16 cellular contexts compared by ENCODE assay signal in genomic region chr22:38745676-38746460, GRCh38. TPM values are rescaled to one million over a fixed set of nuclear protein-coding genes. Genes with fewer than 3 reads are reported as not detected.
A peak's percentile ranks its signal among the peaks of the same experiment; 100 is the strongest.
DNase-seq lines count a peak whose midpoint lies in the region; ATAC-seq and TF ChIP-seq lines count a peak whose summit lies in the region.
"Had no signal": no experiment of that assay in that cellular context is flagged by ENCODE, and none has a peak within 500 bp of the region (broad histone marks: within the 10 kb centered on the region; RNA-seq: fewer than 3 reads in every experiment).

No MANE protein-coding gene starts in this region.

- H3K4me3 Mint-ChIP-seq in activated CD4-positive, alpha-beta memory T cell treated with anti-CD3 and anti-CD28 coated beads for 36 hours = no peak overlapping the region
- no peak overlapping the region for H3K4me3 Mint-ChIP-seq in activated CD4-positive, alpha-beta memory T cell treated with anti-CD3 and anti-CD28 coated beads, Interleukin-2, amount 10 ng/mL, durations not matched to agents 7 days and 5 days
- H3K4me3 Mint-ChIP-seq in naive thymus-derived CD4-positive, alpha-beta T cell = no peak overlapping the region
- H3K4me3 Mint-ChIP-seq: activated B cell treated with CpG ODN at 0.5 μM for 24 hours had no signal

- no peak for ATAC-seq in naive thymus-derived CD4-positive, alpha-beta T cell
- no peak for ATAC-seq in GM21526 (IDR thresholded peaks at IDR 0.05; ENCODE audit: low FRiP score, unreplicated experiment)
- ATAC-seq in GM21367 (IDR thresholded peaks at IDR 0.05; ENCODE audit: unreplicated experiment) = no peak
- ATAC-seq: left cardiac atrium, Panc1 had no signal

- H3K27ac ChIP-seq in RWPE1 = peak overlapping the region; percentile 11; the same call in 1 of the 2 replicates
- peak overlapping the region; percentile 9 for H3K27ac ChIP-seq in naive thymus-derived CD4-positive, alpha-beta T cell (ENCODE audit: low read depth, low read length)
- H3K27ac ChIP-seq: prostate gland had no signal

- H3K4me1 ChIP-seq in naive thymus-derived CD4-positive, alpha-beta T cell (ENCODE audit: control insufficient read depth in 2 of 2, insufficient read depth in 2 of 2, low read length in 2 of 2) = peaks cover 33 to 38% of the 10 kb centered on the region in 2 donors

- H3K27ac Mint-ChIP-seq in activated CD4-positive, alpha-beta memory T cell treated with anti-CD3 and anti-CD28 coated beads for 36 hours = peak overlapping the region; percentile 54
- H3K27ac Mint-ChIP-seq in activated CD4-positive, alpha-beta memory T cell treated with anti-CD3 and anti-CD28 coated beads, Interleukin-2, amount 10 ng/mL, durations not matched to agents 7 days and 5 days = no peak overlapping the region
- peak overlapping the region in 6 of 9 donors; percentile 38 to 81 (median 56) for H3K27ac Mint-ChIP-seq in naive thymus-derived CD4-positive, alpha-beta T cell

- no peak for DNase-seq in activated CD4-positive, alpha-beta memory T cell treated with anti-CD3 and anti-CD28 coated beads for 36 hours
- DNase-seq in activated CD4-positive, alpha-beta memory T cell treated with anti-CD3 and anti-CD28 coated beads, Interleukin-2, amount 10 ng/mL, durations not matched to agents 7 days and 5 days = no peak
- peak; percentile 87 for DNase-seq in DMS53 (lab: John Stamatoyannopoulos, UW)
- DNase-seq in RWPE1 (ENCODE audit: low spot score) = no peak
- DNase-seq in naive thymus-derived CD4-positive, alpha-beta T cell = no peak
- no peak for DNase-seq in 8988T
- DNase-seq: activated B cell treated with CpG ODN at 0.5 μM for 24 hours; amniotic stem cell; DMS 273 treated with DMSO at 0.1 percent for 48 hours; left cardiac atrium; NCI-H524; stimulated activated CD4-positive, alpha-beta T cell treated with anti-CD3 and anti-CD28 coated beads, Interleukin-15, amount 100 ng/mL, for 24 hours had no signal

- H3K4me1 Mint-ChIP-seq in activated CD4-positive, alpha-beta memory T cell treated with anti-CD3 and anti-CD28 coated beads for 36 hours (ENCODE audit: low read depth) = peaks cover 16% of the 10 kb centered on the region
- H3K4me1 Mint-ChIP-seq in activated CD4-positive, alpha-beta memory T cell treated with anti-CD3 and anti-CD28 coated beads, Interleukin-2, amount 10 ng/mL, durations not matched to agents 7 days and 5 days = peaks cover 48% of the 10 kb centered on the region
- H3K4me1 Mint-ChIP-seq in naive thymus-derived CD4-positive, alpha-beta T cell = peaks cover 13 to 64% (median 35%) of the 10 kb centered on the region in 7 donors

- CTCF ChIA-PET in activated CD4-positive, alpha-beta memory T cell treated with anti-CD3 and anti-CD28 coated beads for 36 hours (lab: Charles Lee) = interaction anchor here (0.9 to 1.8 kb wide), 3 partner anchors 12 to 21 kb away, joined by 4 to 9 read pairs (median 5); no protein-coding TSS in a partner anchor
- CTCF ChIA-PET in activated CD4-positive, alpha-beta memory T cell treated with anti-CD3 and anti-CD28 coated beads, Interleukin-2, amount 10 ng/mL, durations not matched to agents 7 days and 5 days (lab: Charles Lee) = interaction anchor here (1.1 to 2.7 kb wide), 3 partner anchors 12 to 23 kb away, joined by 3 to 16 read pairs (median 3); no protein-coding TSS in a partner anchor
- CTCF ChIA-PET in RWPE1 (lab: Yijun Ruan, JAX) = interaction anchor here (0.6 to 1.2 kb wide), 2 partner anchors 12 to 403 kb away, joined by 3 to 5 read pairs; no protein-coding TSS in a partner anchor
- CTCF ChIA-PET in naive thymus-derived CD4-positive, alpha-beta T cell (lab: Charles Lee) = interaction anchor here (1.2 to 1.5 kb wide), 3 partner anchors 13 to 21 kb away, joined by 3 to 6 read pairs (median 3); no protein-coding TSS in a partner anchor

- H3K27me3 ChIP-seq in naive thymus-derived CD4-positive, alpha-beta T cell (ENCODE audit: control insufficient read depth in 2 of 2, insufficient read depth in 2 of 2, low read length in 2 of 2) = no peaks in the 10 kb centered on the region

- H3K9me3 ChIP-seq in naive thymus-derived CD4-positive, alpha-beta T cell (ENCODE audit: control insufficient read depth in 2 of 3, low read length in 3 of 3) = no peaks in the 10 kb centered on the region
- H3K9me3 ChIP-seq: prostate gland had no signal

- POLR2A ChIA-PET in activated CD4-positive, alpha-beta memory T cell treated with anti-CD3 and anti-CD28 coated beads for 36 hours (lab: Charles Lee) = no interaction called here
- POLR2A ChIA-PET in activated CD4-positive, alpha-beta memory T cell treated with anti-CD3 and anti-CD28 coated beads, Interleukin-2, amount 10 ng/mL, durations not matched to agents 7 days and 5 days (lab: Charles Lee) = interaction anchor here (1.3 to 17.0 kb wide), 4 partner anchors 10 to 46 kb away, joined by 4 to 479 read pairs (median 8); partner anchors contain the start of genes JOSD1 and SUN2
- POLR2A ChIA-PET in RWPE1 (lab: Yijun Ruan, JAX; ENCODE audit: low non-redundant PET) = no interaction called here
- POLR2A ChIA-PET in naive thymus-derived CD4-positive, alpha-beta T cell (lab: Charles Lee) = interaction anchor here (0.7 to 33.7 kb wide), 6 partner anchors 6 to 97 kb away, joined by 3 to 1007 read pairs (median 4); partner anchors contain the start of gene SUN2

- no peak overlapping the region for H3K4me3 ChIP-seq in naive thymus-derived CD4-positive, alpha-beta T cell (ENCODE audit: low read length)
- H3K4me3 ChIP-seq: prostate gland had no signal

- H3K36me3 Mint-ChIP-seq in activated CD4-positive, alpha-beta memory T cell treated with anti-CD3 and anti-CD28 coated beads for 36 hours = peaks cover 67% of the 10 kb centered on the region
- H3K36me3 Mint-ChIP-seq in activated CD4-positive, alpha-beta memory T cell treated with anti-CD3 and anti-CD28 coated beads, Interleukin-2, amount 10 ng/mL, durations not matched to agents 7 days and 5 days (ENCODE audit: low read depth) = peaks cover 93% of the 10 kb centered on the region
- peaks cover 4 to 43% (median 26%) of the 10 kb centered on the region in 5 donors for H3K36me3 Mint-ChIP-seq in naive thymus-derived CD4-positive, alpha-beta T cell

- peaks cover 66 to 98% (median 92%) of the 10 kb centered on the region in 3 experiments for H3K36me3 ChIP-seq in naive thymus-derived CD4-positive, alpha-beta T cell (ENCODE audit: control insufficient read depth in 2 of 3, insufficient read depth in 3 of 3, low read length in 3 of 3)

- TF ChIP-seq CTCF in RWPE1 (conservative IDR thresholded peaks at IDR 0.05; ENCODE audit: low read depth) = no peak

- H3K27me3 Mint-ChIP-seq in activated CD4-positive, alpha-beta memory T cell treated with anti-CD3 and anti-CD28 coated beads for 36 hours = no peaks in the 10 kb centered on the region
- H3K27me3 Mint-ChIP-seq in activated CD4-positive, alpha-beta memory T cell treated with anti-CD3 and anti-CD28 coated beads, Interleukin-2, amount 10 ng/mL, durations not matched to agents 7 days and 5 days = no peaks in the 10 kb centered on the region
- no peaks in the 10 kb centered on the region for H3K27me3 Mint-ChIP-seq in naive thymus-derived CD4-positive, alpha-beta T cell
- H3K27me3 Mint-ChIP-seq: activated B cell treated with CpG ODN at 0.5 μM for 24 hours had no signal

- no peaks in the 10 kb centered on the region for H3K9me3 Mint-ChIP-seq in activated CD4-positive, alpha-beta memory T cell treated with anti-CD3 and anti-CD28 coated beads for 36 hours
- H3K9me3 Mint-ChIP-seq in activated CD4-positive, alpha-beta memory T cell treated with anti-CD3 and anti-CD28 coated beads, Interleukin-2, amount 10 ng/mL, durations not matched to agents 7 days and 5 days = no peaks in the 10 kb centered on the region
- peaks cover 0 to 1% (median 0%) of the 10 kb centered on the region in 11 donors for H3K9me3 Mint-ChIP-seq in naive thymus-derived CD4-positive, alpha-beta T cell
- H3K9me3 Mint-ChIP-seq: activated B cell treated with CpG ODN at 0.5 μM for 24 hours had no signal

- intact Hi-C loops in activated CD4-positive, alpha-beta memory T cell treated with anti-CD3 and anti-CD28 coated beads for 36 hours (cut with micrococcal nuclease) = no loop called here
- intact Hi-C loops in naive thymus-derived CD4-positive, alpha-beta T cell (cut with micrococcal nuclease) = loop anchor here in 1 of 2 donors (2.0 kb wide), 1 partner anchor 13 kb away; no protein-coding TSS in a partner anchor

RNA-seq across cellular contexts. Expression of gene SUN2, which starts 9.9 kb away (rescaled TPM):
- total RNA-seq in activated CD4-positive, alpha-beta memory T cell treated with anti-CD3 and anti-CD28 coated beads for 36 hours = 100 to 1,000 TPM; 159 to 168 TPM
- 100 to 1,000 TPM; 498 to 500 TPM for total RNA-seq in activated CD4-positive, alpha-beta memory T cell treated with anti-CD3 and anti-CD28 coated beads, Interleukin-2, amount 10 ng/mL, durations not matched to agents 7 days and 5 days
- 100 to 1,000 TPM; 509 to 977 (median 558) TPM for total RNA-seq in naive thymus-derived CD4-positive, alpha-beta T cell
- polyA plus RNA-seq in naive thymus-derived CD4-positive, alpha-beta T cell = 100 to 1,000 TPM; 397 to 696 TPM

RNA-seq across cellular contexts. Expression of gene GTPBP1, which starts 40.1 kb away (rescaled TPM):
- 10 to 100 TPM; 95.4 to 98.1 TPM for total RNA-seq in activated CD4-positive, alpha-beta memory T cell treated with anti-CD3 and anti-CD28 coated beads for 36 hours
- 100 to 1,000 TPM; 111 to 114 TPM for total RNA-seq in activated CD4-positive, alpha-beta memory T cell treated with anti-CD3 and anti-CD28 coated beads, Interleukin-2, amount 10 ng/mL, durations not matched to agents 7 days and 5 days
- 100 to 1,000 TPM in 2 of 5 experiments, 10 to 100 TPM in 3; 79.1 to 209 (median 91.9) TPM for total RNA-seq in naive thymus-derived CD4-positive, alpha-beta T cell
- 10 to 100 TPM; 16.9 to 32.8 TPM for polyA plus RNA-seq in naive thymus-derived CD4-positive, alpha-beta T cell

RNA-seq across cellular contexts. Expression of gene JOSD1, which starts 45.1 kb away (rescaled TPM):
- 10 to 100 TPM; 71.8 to 78.4 TPM for total RNA-seq in activated CD4-positive, alpha-beta memory T cell treated with anti-CD3 and anti-CD28 coated beads for 36 hours
- total RNA-seq in activated CD4-positive, alpha-beta memory T cell treated with anti-CD3 and anti-CD28 coated beads, Interleukin-2, amount 10 ng/mL, durations not matched to agents 7 days and 5 days = 100 to 1,000 TPM; 109 to 111 TPM
- total RNA-seq in naive thymus-derived CD4-positive, alpha-beta T cell = 100 to 1,000 TPM in 2 of 5 experiments, 10 to 100 TPM in 3; 60.6 to 175 (median 74.9) TPM
- polyA plus RNA-seq in naive thymus-derived CD4-positive, alpha-beta T cell = 1 to 10 TPM; 7.4 to 8.1 TPM

RNA-seq across cellular contexts. Expression of gene DNAL4, which starts 48.1 kb away (rescaled TPM):
- total RNA-seq in activated CD4-positive, alpha-beta memory T cell treated with anti-CD3 and anti-CD28 coated beads for 36 hours = 1 to 10 TPM; 7.7 to 8.3 TPM
- total RNA-seq in activated CD4-positive, alpha-beta memory T cell treated with anti-CD3 and anti-CD28 coated beads, Interleukin-2, amount 10 ng/mL, durations not matched to agents 7 days and 5 days = 1 to 10 TPM; 8.0 to 8.4 TPM
- 10 to 100 TPM in 2 of 5 experiments, 1 to 10 TPM in 3; 5.0 to 11.1 (median 8.9) TPM for total RNA-seq in naive thymus-derived CD4-positive, alpha-beta T cell
- polyA plus RNA-seq in naive thymus-derived CD4-positive, alpha-beta T cell = 10 to 100 TPM in 1 of 2 donors, 1 to 10 TPM in 1; 9.8 to 15.0 TPM

Comparison
In these comparisons a context has a peak if more than half of its experiments do, and no peak if none do; other contexts are left out.
1. POLR2A ChIA-PET loops: an anchor here in activated CD4-positive, alpha-beta memory T cell treated with anti-CD3 and anti-CD28 coated beads, Interleukin-2, amount 10 ng/mL, durations not matched to agents 7 days and 5 days (1.3 to 17.0 kb wide) and naive thymus-derived CD4-positive, alpha-beta T cell (0.7 to 33.7 kb wide); none called in activated CD4-positive, alpha-beta memory T cell treated with anti-CD3 and anti-CD28 coated beads for 36 hours and RWPE1.